In the genomic region with DNA sequence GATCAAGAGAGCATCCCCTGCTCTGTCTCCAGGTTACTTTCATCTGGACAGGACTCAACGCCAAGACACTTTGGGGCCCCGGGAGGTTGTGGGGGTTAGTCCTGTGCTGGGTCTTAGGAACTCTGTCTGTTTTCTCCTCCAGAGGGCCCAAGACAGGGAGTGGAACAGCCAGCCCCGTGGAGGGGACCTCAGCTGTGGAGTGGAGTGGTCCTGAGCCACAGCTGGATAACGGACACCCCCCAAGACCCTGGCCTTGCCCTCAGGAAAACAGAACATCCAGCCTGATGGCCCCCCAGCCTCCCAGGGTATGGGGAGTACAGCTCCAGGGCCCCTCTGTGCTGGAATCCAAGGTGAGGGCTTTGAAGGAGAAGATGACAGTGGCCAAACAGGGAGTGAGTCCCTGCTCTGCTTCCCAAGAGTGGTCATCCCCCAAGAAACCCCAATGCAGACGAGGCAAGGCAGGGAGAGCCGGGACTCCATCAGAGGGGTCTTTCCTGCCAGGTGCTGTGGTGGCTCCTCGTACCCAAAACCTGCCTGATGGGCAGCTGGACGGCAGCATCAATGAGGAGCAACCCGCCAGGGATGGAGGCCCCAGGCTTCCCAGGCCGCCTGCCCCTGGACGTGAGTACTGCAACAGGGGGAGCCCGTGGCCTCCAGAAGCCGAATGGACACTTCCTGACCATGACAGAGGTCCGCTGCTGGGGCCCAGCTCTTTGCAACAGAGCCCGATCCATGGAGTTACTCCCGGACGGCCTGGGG, we compare ENCODE assay signal across 3 cellular contexts.
TF ChIP-seq lines count a peak whose summit lies in the region.

No MANE protein-coding gene starts in this region.

TF ChIP-seq in HepG2, 621 proteins besides CTCF, POLR2A, EP300 and RAD21 (continues in another document):
- no peak for TF ChIP-seq DMAP1 (CRISPR knock-in tag; IDR thresholded peaks at IDR 0.05)
- TF ChIP-seq ZKSCAN5 (CRISPR knock-in tag; IDR thresholded peaks at IDR 0.05), result no peak
- no peak for TF ChIP-seq CC2D1A (CRISPR knock-in tag; IDR thresholded peaks at IDR 0.05)
- TF ChIP-seq STAG1 (CRISPR knock-in tag; IDR thresholded peaks at IDR 0.05), result peak; percentile 45
- no peak for TF ChIP-seq TGIF2 (CRISPR knock-in tag; IDR thresholded peaks at IDR 0.05)
- TF ChIP-seq MEIS2 (CRISPR knock-in tag; IDR thresholded peaks at IDR 0.05), result no peak
- TF ChIP-seq, protein P1, sequence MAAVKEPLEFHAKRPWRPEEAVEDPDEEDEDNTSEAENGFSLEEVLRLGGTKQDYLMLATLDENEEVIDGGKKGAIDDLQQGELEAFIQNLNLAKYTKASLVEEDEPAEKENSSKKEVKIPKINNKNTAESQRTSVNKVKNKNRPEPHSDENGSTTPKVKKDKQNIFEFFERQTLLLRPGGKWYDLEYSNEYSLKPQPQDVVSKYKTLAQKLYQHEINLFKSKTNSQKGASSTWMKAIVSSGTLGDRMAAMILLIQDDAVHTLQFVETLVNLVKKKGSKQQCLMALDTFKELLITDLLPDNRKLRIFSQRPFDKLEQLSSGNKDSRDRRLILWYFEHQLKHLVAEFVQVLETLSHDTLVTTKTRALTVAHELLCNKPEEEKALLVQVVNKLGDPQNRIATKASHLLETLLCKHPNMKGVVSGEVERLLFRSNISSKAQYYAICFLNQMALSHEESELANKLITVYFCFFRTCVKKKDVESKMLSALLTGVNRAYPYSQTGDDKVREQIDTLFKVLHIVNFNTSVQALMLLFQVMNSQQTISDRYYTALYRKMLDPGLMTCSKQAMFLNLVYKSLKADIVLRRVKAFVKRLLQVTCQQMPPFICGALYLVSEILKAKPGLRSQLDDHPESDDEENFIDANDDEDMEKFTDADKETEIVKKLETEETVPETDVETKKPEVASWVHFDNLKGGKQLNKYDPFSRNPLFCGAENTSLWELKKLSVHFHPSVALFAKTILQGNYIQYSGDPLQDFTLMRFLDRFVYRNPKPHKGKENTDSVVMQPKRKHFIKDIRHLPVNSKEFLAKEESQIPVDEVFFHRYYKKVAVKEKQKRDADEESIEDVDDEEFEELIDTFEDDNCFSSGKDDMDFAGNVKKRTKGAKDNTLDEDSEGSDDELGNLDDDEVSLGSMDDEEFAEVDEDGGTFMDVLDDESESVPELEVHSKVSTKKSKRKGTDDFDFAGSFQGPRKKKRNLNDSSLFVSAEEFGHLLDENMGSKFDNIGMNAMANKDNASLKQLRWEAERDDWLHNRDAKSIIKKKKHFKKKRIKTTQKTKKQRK (IDR thresholded peaks at IDR 0.05; ENCODE audit: low read length), result no peak
- TF ChIP-seq NKX3-1 (CRISPR knock-in tag; IDR thresholded peaks at IDR 0.05), result no peak
- no peak for TF ChIP-seq MAFG (CRISPR knock-in tag; IDR thresholded peaks at IDR 0.05)
- TF ChIP-seq ZNF777 (CRISPR knock-in tag; IDR thresholded peaks at IDR 0.05), result peak; percentile 33; the same call in 1 of the 2 replicates
- TF ChIP-seq, protein P2, sequence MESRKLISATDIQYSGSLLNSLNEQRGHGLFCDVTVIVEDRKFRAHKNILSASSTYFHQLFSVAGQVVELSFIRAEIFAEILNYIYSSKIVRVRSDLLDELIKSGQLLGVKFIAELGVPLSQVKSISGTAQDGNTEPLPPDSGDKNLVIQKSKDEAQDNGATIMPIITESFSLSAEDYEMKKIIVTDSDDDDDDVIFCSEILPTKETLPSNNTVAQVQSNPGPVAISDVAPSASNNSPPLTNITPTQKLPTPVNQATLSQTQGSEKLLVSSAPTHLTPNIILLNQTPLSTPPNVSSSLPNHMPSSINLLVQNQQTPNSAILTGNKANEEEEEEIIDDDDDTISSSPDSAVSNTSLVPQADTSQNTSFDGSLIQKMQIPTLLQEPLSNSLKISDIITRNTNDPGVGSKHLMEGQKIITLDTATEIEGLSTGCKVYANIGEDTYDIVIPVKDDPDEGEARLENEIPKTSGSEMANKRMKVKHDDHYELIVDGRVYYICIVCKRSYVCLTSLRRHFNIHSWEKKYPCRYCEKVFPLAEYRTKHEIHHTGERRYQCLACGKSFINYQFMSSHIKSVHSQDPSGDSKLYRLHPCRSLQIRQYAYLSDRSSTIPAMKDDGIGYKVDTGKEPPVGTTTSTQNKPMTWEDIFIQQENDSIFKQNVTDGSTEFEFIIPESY (CRISPR knock-in tag; IDR thresholded peaks at IDR 0.05), result peak; percentile 47; the same call in 1 of the 2 replicates
- no peak for TF ChIP-seq RNF2 (conservative IDR thresholded peaks at IDR 0.05; ENCODE audit: low read depth)
- TF ChIP-seq AKAP8 (CRISPR knock-in tag; IDR thresholded peaks at IDR 0.05), result no peak

TF ChIP-seq in H1, 55 proteins besides CTCF, POLR2A, EP300 and RAD21:
- TF ChIP-seq TBP (IDR thresholded peaks at IDR 0.05; ENCODE audit: low read depth, low read length) (no peak), GTF2F1 (IDR thresholded peaks at IDR 0.05; ENCODE audit: borderline replicate concordance, low read depth, low read length) (no peak), KDM1A (IDR thresholded peaks at IDR 0.05; ENCODE audit: borderline replicate concordance, low read length) (no peak), PHF8 (conservative IDR thresholded peaks at IDR 0.05; ENCODE audit: low read depth, low read length) (no peak), CHD1 (IDR thresholded peaks at IDR 0.05; ENCODE audit: low read depth, low read length) (no peak), SP1 (IDR thresholded peaks at IDR 0.05; ENCODE audit: low read depth, low read length) (no peak), NRF1 (IDR thresholded peaks at IDR 0.05; ENCODE audit: low read depth, low read length) (no peak), CBX5 (IDR thresholded peaks at IDR 0.05; ENCODE audit: low read depth, low read length) (no peak), RXRA (IDR thresholded peaks at IDR 0.05; ENCODE audit: insufficient read depth, low read depth, low read length) (no peak), RBBP5 (IDR thresholded peaks at IDR 0.05; ENCODE audit: borderline replicate concordance, low read depth, low read length) (no peak), GABPA (IDR thresholded peaks at IDR 0.05; ENCODE audit: borderline replicate concordance, insufficient read depth, low read length) (no peak)

TF ChIP-seq in WTC11, 78 proteins besides CTCF, POLR2A, EP300 and RAD21:
- no peak for TF ChIP-seq ZNF396 (CRISPR knock-in tag; IDR thresholded peaks at IDR 0.05; ENCODE audit: borderline replicate concordance)
- TF ChIP-seq GABPB1 (CRISPR knock-in tag; IDR thresholded peaks at IDR 0.05), result no peak
- no peak for TF ChIP-seq NR1H2 (CRISPR knock-in tag; IDR thresholded peaks at IDR 0.05)
- no peak for TF ChIP-seq FOXK1 (CRISPR knock-in tag; IDR thresholded peaks at IDR 0.05)
- TF ChIP-seq, protein P3, sequence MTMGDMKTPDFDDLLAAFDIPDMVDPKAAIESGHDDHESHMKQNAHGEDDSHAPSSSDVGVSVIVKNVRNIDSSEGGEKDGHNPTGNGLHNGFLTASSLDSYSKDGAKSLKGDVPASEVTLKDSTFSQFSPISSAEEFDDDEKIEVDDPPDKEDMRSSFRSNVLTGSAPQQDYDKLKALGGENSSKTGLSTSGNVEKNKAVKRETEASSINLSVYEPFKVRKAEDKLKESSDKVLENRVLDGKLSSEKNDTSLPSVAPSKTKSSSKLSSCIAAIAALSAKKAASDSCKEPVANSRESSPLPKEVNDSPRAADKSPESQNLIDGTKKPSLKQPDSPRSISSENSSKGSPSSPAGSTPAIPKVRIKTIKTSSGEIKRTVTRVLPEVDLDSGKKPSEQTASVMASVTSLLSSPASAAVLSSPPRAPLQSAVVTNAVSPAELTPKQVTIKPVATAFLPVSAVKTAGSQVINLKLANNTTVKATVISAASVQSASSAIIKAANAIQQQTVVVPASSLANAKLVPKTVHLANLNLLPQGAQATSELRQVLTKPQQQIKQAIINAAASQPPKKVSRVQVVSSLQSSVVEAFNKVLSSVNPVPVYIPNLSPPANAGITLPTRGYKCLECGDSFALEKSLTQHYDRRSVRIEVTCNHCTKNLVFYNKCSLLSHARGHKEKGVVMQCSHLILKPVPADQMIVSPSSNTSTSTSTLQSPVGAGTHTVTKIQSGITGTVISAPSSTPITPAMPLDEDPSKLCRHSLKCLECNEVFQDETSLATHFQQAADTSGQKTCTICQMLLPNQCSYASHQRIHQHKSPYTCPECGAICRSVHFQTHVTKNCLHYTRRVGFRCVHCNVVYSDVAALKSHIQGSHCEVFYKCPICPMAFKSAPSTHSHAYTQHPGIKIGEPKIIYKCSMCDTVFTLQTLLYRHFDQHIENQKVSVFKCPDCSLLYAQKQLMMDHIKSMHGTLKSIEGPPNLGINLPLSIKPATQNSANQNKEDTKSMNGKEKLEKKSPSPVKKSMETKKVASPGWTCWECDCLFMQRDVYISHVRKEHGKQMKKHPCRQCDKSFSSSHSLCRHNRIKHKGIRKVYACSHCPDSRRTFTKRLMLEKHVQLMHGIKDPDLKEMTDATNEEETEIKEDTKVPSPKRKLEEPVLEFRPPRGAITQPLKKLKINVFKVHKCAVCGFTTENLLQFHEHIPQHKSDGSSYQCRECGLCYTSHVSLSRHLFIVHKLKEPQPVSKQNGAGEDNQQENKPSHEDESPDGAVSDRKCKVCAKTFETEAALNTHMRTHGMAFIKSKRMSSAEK (CRISPR knock-in tag; IDR thresholded peaks at IDR 0.05; ENCODE audit: borderline replicate concordance), result no peak
- TF ChIP-seq, protein P4, sequence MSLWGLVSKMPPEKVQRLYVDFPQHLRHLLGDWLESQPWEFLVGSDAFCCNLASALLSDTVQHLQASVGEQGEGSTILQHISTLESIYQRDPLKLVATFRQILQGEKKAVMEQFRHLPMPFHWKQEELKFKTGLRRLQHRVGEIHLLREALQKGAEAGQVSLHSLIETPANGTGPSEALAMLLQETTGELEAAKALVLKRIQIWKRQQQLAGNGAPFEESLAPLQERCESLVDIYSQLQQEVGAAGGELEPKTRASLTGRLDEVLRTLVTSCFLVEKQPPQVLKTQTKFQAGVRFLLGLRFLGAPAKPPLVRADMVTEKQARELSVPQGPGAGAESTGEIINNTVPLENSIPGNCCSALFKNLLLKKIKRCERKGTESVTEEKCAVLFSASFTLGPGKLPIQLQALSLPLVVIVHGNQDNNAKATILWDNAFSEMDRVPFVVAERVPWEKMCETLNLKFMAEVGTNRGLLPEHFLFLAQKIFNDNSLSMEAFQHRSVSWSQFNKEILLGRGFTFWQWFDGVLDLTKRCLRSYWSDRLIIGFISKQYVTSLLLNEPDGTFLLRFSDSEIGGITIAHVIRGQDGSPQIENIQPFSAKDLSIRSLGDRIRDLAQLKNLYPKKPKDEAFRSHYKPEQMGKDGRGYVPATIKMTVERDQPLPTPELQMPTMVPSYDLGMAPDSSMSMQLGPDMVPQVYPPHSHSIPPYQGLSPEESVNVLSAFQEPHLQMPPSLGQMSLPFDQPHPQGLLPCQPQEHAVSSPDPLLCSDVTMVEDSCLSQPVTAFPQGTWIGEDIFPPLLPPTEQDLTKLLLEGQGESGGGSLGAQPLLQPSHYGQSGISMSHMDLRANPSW (CRISPR knock-in tag; conservative IDR thresholded peaks at IDR 0.05; ENCODE audit: low read depth), result no peak
TF ChIP-seq in WTC11: peak in this region for 0.
